ENCODE assay signal across 8 cellular contexts in the genomic region with DNA sequence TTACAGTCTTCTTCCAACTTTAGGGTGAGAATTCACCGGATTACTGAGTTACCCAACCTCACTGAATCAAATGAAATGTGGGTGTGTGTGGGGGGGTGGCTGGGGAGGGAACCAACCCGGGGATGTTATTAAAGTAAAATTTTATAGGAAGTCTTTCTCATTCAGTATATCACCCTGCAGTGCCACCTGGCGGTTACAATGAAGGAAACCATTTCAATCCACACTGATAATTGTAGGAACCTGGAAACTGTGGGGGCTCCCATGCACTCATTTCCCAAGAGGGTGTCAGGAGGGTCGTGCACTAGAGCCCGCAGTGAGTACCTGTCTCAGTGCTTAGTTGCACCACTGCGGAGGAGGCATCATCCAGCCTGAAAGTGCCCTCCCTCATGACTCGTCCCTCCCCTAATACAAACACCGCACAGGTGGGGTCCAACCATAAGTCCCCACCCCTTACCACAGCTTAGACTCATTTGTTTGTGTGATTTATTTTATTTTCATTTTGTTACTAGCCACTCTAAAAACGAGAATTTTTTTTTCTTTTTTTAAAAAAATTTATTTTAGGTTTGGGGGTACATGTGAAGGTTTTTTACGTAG. TPM values are rescaled to one million over a fixed set of nuclear protein-coding genes. Genes with fewer than 3 reads are reported as not detected.
DNase-seq lines count a peak whose midpoint lies in the region; ATAC-seq and TF ChIP-seq lines count a peak whose summit lies in the region.

No MANE protein-coding gene starts in this region.

- H3K4me2 ChIP-seq in osteoblast (ENCODE audit: insufficient read depth, low read length): no peak overlapping the region

- H3K4me1 ChIP-seq in osteoblast (ENCODE audit: insufficient read depth, low read length): no peaks in the 10 kb centered on the region

- peaks cover 2% of the 10 kb centered on the region for H3K27me3 ChIP-seq in osteoblast (ENCODE audit: insufficient read depth, low read length)

- H3K27ac ChIP-seq in osteoblast (ENCODE audit: low read depth, low read length): no peak overlapping the region

- ATAC-seq in HG03280 (IDR thresholded peaks at IDR 0.05; ENCODE audit: unreplicated experiment) (no peak), HG03045 (IDR thresholded peaks at IDR 0.05; ENCODE audit: unreplicated experiment) (no peak)

- TF ChIP-seq CTCF in GM12864 (IDR thresholded peaks at IDR 0.05; ENCODE audit: low read depth, low read length, missing control alignments) (peak; percentile 55), fibroblast of pulmonary artery (IDR thresholded peaks at IDR 0.05; ENCODE audit: low read length, missing control alignments) (peak; percentile 51), osteoblast (IDR thresholded peaks at IDR 0.05; ENCODE audit: extremely low read depth, low read depth, low read length) (peak; percentile 62)

- H3K4me3 ChIP-seq in GM12864 (ENCODE audit: low read depth, low read length): no peak overlapping the region
- no peak overlapping the region for H3K4me3 ChIP-seq in fibroblast of pulmonary artery (replicated peaks; ENCODE audit: low read depth, low read length)
- H3K4me3 ChIP-seq in osteoblast (ENCODE audit: insufficient read depth, low read length): no peak overlapping the region

- in situ Hi-C loops in ACHN (cut with HindIII; ENCODE audit: low pct_ligation_motif_present, low pct_unique_long_range_greater_than_20kb, low sequenced_read_pairs): loop anchor here (10.0 kb wide), 1 partner anchor 201 kb away; no protein-coding TSS in a partner anchor

- H3K9me3 ChIP-seq in osteoblast (ENCODE audit: low read depth, low read length): no peaks in the 10 kb centered on the region

- no peaks in the 10 kb centered on the region for H4K20me1 ChIP-seq in osteoblast (ENCODE audit: insufficient read depth, low read length)

- no peaks in the 10 kb centered on the region for H3K79me2 ChIP-seq in osteoblast (ENCODE audit: insufficient read depth, low read length)

- no peak overlapping the region for H2AFZ ChIP-seq in osteoblast (ENCODE audit: low read length)

- H3K36me3 ChIP-seq in osteoblast (ENCODE audit: insufficient read depth, low read length): no peaks in the 10 kb centered on the region

- peak; percentile 46 for DNase-seq in ACHN
- DNase-seq in GM12864 (ENCODE audit: low read depth): no peak
- DNase-seq in NCI-H2227 (lab: John Stamatoyannopoulos, UW; ENCODE audit: unreplicated experiment): peak; percentile 68
- DNase-seq in activated T-cell treated with anti-CD3 and anti-CD28 coated beads for 1 hour (ENCODE audit: low read depth): peak; percentile 23
- peak; percentile 54 for DNase-seq in fibroblast of pulmonary artery (ENCODE audit: low read depth)
- no peak for DNase-seq in osteoblast (ENCODE audit: insufficient read length, low spot score, missing footprints)

RNA-seq across cellular contexts. Expression of a gene that starts 29.1 kb away (rescaled TPM):
- not detected in 2 replicates for total RNA-seq in osteoblast

Comparison
In these comparisons a context has a peak if more than half of its experiments do, and no peak if none do; other contexts are left out.
1. DNase-seq: peak in ACHN (single experiment), NCI-H2227 (single experiment), activated T-cell treated with anti-CD3 and anti-CD28 coated beads for 1 hour (single experiment) and fibroblast of pulmonary artery (single experiment); none in GM12864 (single experiment) and osteoblast (single experiment).
2. Peak in every context shown above with its lines, with median percentiles within 50 percentile points of each other: CTCF ChIP-seq.